ENCODE assay signal across 17 cellular contexts in genomic region chr20:36279776-36280175, GRCh38. TPM values are rescaled to one million over a fixed set of nuclear protein-coding genes. Genes with fewer than 3 reads are reported as not detected.
DNase-seq lines count a peak whose midpoint lies in the region; ATAC-seq and TF ChIP-seq lines count a peak whose summit lies in the region.
"Had no signal": no experiment of that assay in that cellular context is flagged by ENCODE, and none has a peak within 500 bp of the region (broad histone marks: within the 10 kb centered on the region; RNA-seq: fewer than 3 reads in every experiment).

No MANE protein-coding gene starts in this region.

- H3K36me3 Mint-ChIP-seq in activated naive CD8-positive, alpha-beta T cell treated with anti-CD3 and anti-CD28 coated beads, Interleukin-2, amount 10 ng/mL, durations not matched to agents 7 days and 5 days, result no peaks in the 10 kb centered on the region
- no peaks in the 10 kb centered on the region for H3K36me3 Mint-ChIP-seq in activated naive CD8-positive, alpha-beta T cell treated with anti-CD3 and anti-CD28 coated beads, Interleukin-2, amount 50 U/mL, for 24 hours (ENCODE audit: low read depth)
- no peaks in the 10 kb centered on the region for H3K36me3 Mint-ChIP-seq in naive thymus-derived CD8-positive, alpha-beta T cell
- H3K36me3 Mint-ChIP-seq: CD14-positive monocyte; CD4-positive, alpha-beta memory T cell had no signal

- no peaks in the 10 kb centered on the region for H3K4me1 Mint-ChIP-seq in activated naive CD8-positive, alpha-beta T cell treated with anti-CD3 and anti-CD28 coated beads, Interleukin-2, amount 10 ng/mL, durations not matched to agents 7 days and 5 days
- no peaks in the 10 kb centered on the region for H3K4me1 Mint-ChIP-seq in activated naive CD8-positive, alpha-beta T cell treated with anti-CD3 and anti-CD28 coated beads, Interleukin-2, amount 50 U/mL, for 24 hours
- no peaks in the 10 kb centered on the region for H3K4me1 Mint-ChIP-seq in naive thymus-derived CD8-positive, alpha-beta T cell
- H3K4me1 Mint-ChIP-seq: CD14-positive monocyte; CD4-positive, alpha-beta memory T cell had no signal

- H3K27ac ChIP-seq in WERI-Rb-1, result peak overlapping the region; percentile 62; the same call in 1 of the 2 replicates
- H3K27ac ChIP-seq: HL-60 had no signal

- TF ChIP-seq CTCF in WERI-Rb-1 (IDR thresholded peaks at IDR 0.05; ENCODE audit: low read depth, low read length), result no peak

- ATAC-seq in activated naive CD8-positive, alpha-beta T cell treated with anti-CD3 and anti-CD28 coated beads, Interleukin-2, amount 10 ng/mL, durations not matched to agents 7 days and 5 days (ENCODE audit: low read depth), result no peak
- ATAC-seq in activated naive CD8-positive, alpha-beta T cell treated with anti-CD3 and anti-CD28 coated beads, Interleukin-2, amount 50 U/mL, for 24 hours, result no peak
- no peak for ATAC-seq in naive thymus-derived CD8-positive, alpha-beta T cell
- ATAC-seq: GM23338, HCT116 had no signal

- no peak overlapping the region for H3K27ac Mint-ChIP-seq in activated naive CD8-positive, alpha-beta T cell treated with anti-CD3 and anti-CD28 coated beads, Interleukin-2, amount 10 ng/mL, durations not matched to agents 7 days and 5 days
- H3K27ac Mint-ChIP-seq in activated naive CD8-positive, alpha-beta T cell treated with anti-CD3 and anti-CD28 coated beads, Interleukin-2, amount 50 U/mL, for 24 hours, result no peak overlapping the region
- H3K27ac Mint-ChIP-seq in naive thymus-derived CD8-positive, alpha-beta T cell, result no peak overlapping the region
- H3K27ac Mint-ChIP-seq: CD14-positive monocyte; CD4-positive, alpha-beta memory T cell; GM23338; HFFc6 had no signal

- no peak overlapping the region for H3K4me3 ChIP-seq in WERI-Rb-1 (ENCODE audit: low read depth, low read length)
- H3K4me3 ChIP-seq: GM23338 had no signal

- peak; percentile 10 for DNase-seq in activated naive CD8-positive, alpha-beta T cell treated with anti-CD3 and anti-CD28 coated beads, Interleukin-2, amount 10 ng/mL, durations not matched to agents 7 days and 5 days
- DNase-seq in activated naive CD8-positive, alpha-beta T cell treated with anti-CD3 and anti-CD28 coated beads, Interleukin-2, amount 50 U/mL, for 24 hours, result no peak
- DNase-seq in WERI-Rb-1, result peak; percentile 69
- peak; percentile 4 for DNase-seq in stimulated activated CD8-positive, alpha-beta memory T cell treated with anti-CD3 and anti-CD28 coated beads, Interleukin-4, amount 100 ng/mL, for 48 hours
- DNase-seq in naive thymus-derived CD8-positive, alpha-beta T cell, result no peak
- no peak for DNase-seq in NCI-H187 (lab: John Stamatoyannopoulos, UW)
- DNase-seq: ACHN; CD4-positive, alpha-beta memory T cell; DMS153; DMS79; GDM1; HFFc6; IMR-90 had no signal

- H3K4me3 Mint-ChIP-seq in activated naive CD8-positive, alpha-beta T cell treated with anti-CD3 and anti-CD28 coated beads, Interleukin-2, amount 10 ng/mL, durations not matched to agents 7 days and 5 days, result no peak overlapping the region
- H3K4me3 Mint-ChIP-seq in activated naive CD8-positive, alpha-beta T cell treated with anti-CD3 and anti-CD28 coated beads, Interleukin-2, amount 50 U/mL, for 24 hours, result no peak overlapping the region
- no peak overlapping the region for H3K4me3 Mint-ChIP-seq in naive thymus-derived CD8-positive, alpha-beta T cell
- H3K4me3 Mint-ChIP-seq: CD14-positive monocyte; CD4-positive, alpha-beta memory T cell; GM23338; HFFc6 had no signal

- H3K36me3 ChIP-seq in WERI-Rb-1, result no peaks in the 10 kb centered on the region

- peaks cover 4% of the 10 kb centered on the region for H3K27me3 Mint-ChIP-seq in activated naive CD8-positive, alpha-beta T cell treated with anti-CD3 and anti-CD28 coated beads, Interleukin-2, amount 10 ng/mL, durations not matched to agents 7 days and 5 days
- peaks cover 9% of the 10 kb centered on the region for H3K27me3 Mint-ChIP-seq in activated naive CD8-positive, alpha-beta T cell treated with anti-CD3 and anti-CD28 coated beads, Interleukin-2, amount 50 U/mL, for 24 hours
- H3K27me3 Mint-ChIP-seq in naive thymus-derived CD8-positive, alpha-beta T cell, result peaks cover 10 to 32% (median 22%) of the 10 kb centered on the region in 5 donors

- no peaks in the 10 kb centered on the region for H3K9me3 Mint-ChIP-seq in activated naive CD8-positive, alpha-beta T cell treated with anti-CD3 and anti-CD28 coated beads, Interleukin-2, amount 10 ng/mL, durations not matched to agents 7 days and 5 days
- no peaks in the 10 kb centered on the region for H3K9me3 Mint-ChIP-seq in activated naive CD8-positive, alpha-beta T cell treated with anti-CD3 and anti-CD28 coated beads, Interleukin-2, amount 50 U/mL, for 24 hours
- H3K9me3 Mint-ChIP-seq in naive thymus-derived CD8-positive, alpha-beta T cell, result no peaks in the 10 kb centered on the region
- H3K9me3 Mint-ChIP-seq: GM23338, HFFc6 had no signal

- H3K9me3 ChIP-seq in WERI-Rb-1 (ENCODE audit: severe bottlenecking), result no peaks in the 10 kb centered on the region

- no peaks in the 10 kb centered on the region for H3K27me3 ChIP-seq in WERI-Rb-1 (ENCODE audit: insufficient read depth, low read depth, severe bottlenecking)

- POLR2A ChIA-PET in activated naive CD8-positive, alpha-beta T cell treated with anti-CD3 and anti-CD28 coated beads, Interleukin-2, amount 10 ng/mL, durations not matched to agents 7 days and 5 days (lab: Charles Lee), result no interaction called here
- POLR2A ChIA-PET in naive thymus-derived CD8-positive, alpha-beta T cell (lab: Charles Lee), result interaction anchor here (0.6 kb wide), 1 partner anchor 279 kb away, joined by 3 read pairs; no protein-coding TSS in a partner anchor

RNA-seq across cellular contexts. Expression of gene DLGAP4, which starts 26.4 kb away (rescaled TPM):
- 10 to 100 TPM; 27.0 to 27.5 TPM for total RNA-seq in activated naive CD8-positive, alpha-beta T cell treated with anti-CD3 and anti-CD28 coated beads, Interleukin-2, amount 10 ng/mL, durations not matched to agents 7 days and 5 days
- 10 to 100 TPM; 30.5 to 35.0 TPM for total RNA-seq in naive thymus-derived CD8-positive, alpha-beta T cell
- polyA plus RNA-seq in naive thymus-derived CD8-positive, alpha-beta T cell, result 10 to 100 TPM in 2 of 3 donors, 1 to 10 TPM in 1; 9.3 to 16.6 (median 12.5) TPM

RNA-seq across cellular contexts. Expression of gene AAR2, which starts 43.5 kb away (rescaled TPM):
- 10 to 100 TPM; 22.3 to 22.5 TPM for total RNA-seq in activated naive CD8-positive, alpha-beta T cell treated with anti-CD3 and anti-CD28 coated beads, Interleukin-2, amount 10 ng/mL, durations not matched to agents 7 days and 5 days
- total RNA-seq in naive thymus-derived CD8-positive, alpha-beta T cell, result 10 to 100 TPM; 24.8 to 25.7 TPM
- 10 to 100 TPM; 32.8 to 47.7 (median 41.5) TPM for polyA plus RNA-seq in naive thymus-derived CD8-positive, alpha-beta T cell

Comparison
In these comparisons a context has a peak if more than half of its experiments do, and no peak if none do; other contexts are left out.
1. DNase-seq: peak in activated naive CD8-positive, alpha-beta T cell treated with anti-CD3 and anti-CD28 coated beads, Interleukin-2, amount 10 ng/mL, durations not matched to agents 7 days and 5 days (single experiment), WERI-Rb-1 (single experiment) and stimulated activated CD8-positive, alpha-beta memory T cell treated with anti-CD3 and anti-CD28 coated beads, Interleukin-4, amount 100 ng/mL, for 48 hours (single experiment); none in activated naive CD8-positive, alpha-beta T cell treated with anti-CD3 and anti-CD28 coated beads, Interleukin-2, amount 50 U/mL, for 24 hours (single experiment), naive thymus-derived CD8-positive, alpha-beta T cell (0 of 10) and NCI-H187 (0 of 2).